9 cellular contexts compared by ENCODE assay signal in genomic region chr11:1825039-1825740, GRCh38. TPM values are rescaled to one million over a fixed set of nuclear protein-coding genes. Genes with fewer than 3 reads are reported as not detected.
DNase-seq lines count a peak whose midpoint lies in the region; ATAC-seq and TF ChIP-seq lines count a peak whose summit lies in the region.
"Had no signal": no experiment of that assay in that cellular context is flagged by ENCODE, and none has a peak within 500 bp of the region (broad histone marks: within the 10 kb centered on the region; RNA-seq: fewer than 3 reads in every experiment).

No MANE protein-coding gene starts in this region.

- no peak overlapping the region for H3K4me3 ChIP-seq in DND-41 (ENCODE audit: low read depth in 1 of 2, low read length in 2 of 2)
- peak overlapping the region in 1 of 2 experiments; percentile 43; a peak in 1 of 4 replicates for H3K4me3 ChIP-seq in SK-N-SH (ENCODE audit: low read depth in 2 of 2, low read length in 1 of 2)

- no peaks in the 10 kb centered on the region for H3K36me3 Mint-ChIP-seq in chondrocyte (ENCODE audit: low read depth)

- peak; percentile 16 for TF ChIP-seq CTCF in DND-41 (IDR thresholded peaks at IDR 0.05; ENCODE audit: borderline replicate concordance, extremely low read depth, low read length, poor library complexity, severe bottlenecking)
- peak; percentile 80 for TF ChIP-seq CTCF in chondrocyte (IDR thresholded peaks at IDR 0.05)
- TF ChIP-seq CTCF in SK-N-SH (IDR thresholded peaks at IDR 0.05) = no peak

- whole genome bisulfite sequencing in SK-N-SH (ENCODE audit: low lambda C conversion rate) = 76% methylated on average over 7 of the region's 26 CpGs

- CTCF ChIA-PET in SK-N-SH (lab: Yijun Ruan, JAX) = interaction anchor here (0.6 to 20.8 kb wide), 9 partner anchors 8 to 325 kb away, joined by 3 to 585 read pairs (median 4); partner anchors contain the start of genes IGF2 and SYT8

- H3K27ac ChIP-seq in DND-41 (ENCODE audit: low read length) (no peak overlapping the region), SK-N-SH (ENCODE audit: low read depth in 2 of 2, low read length in 1 of 2) (no peak overlapping the region)
- H3K27ac ChIP-seq: epithelial cell of prostate had no signal

- no peak overlapping the region for H3K4me3 Mint-ChIP-seq in chondrocyte (ENCODE audit: unreplicated experiment)

- ATAC-seq in DND-41 (ENCODE audit: insufficient read depth, low read depth) (no peak), GM19035 (IDR thresholded peaks at IDR 0.05; ENCODE audit: unreplicated experiment) (no peak)

- DNase-seq in DND-41 = no peak
- peak; percentile 50 for DNase-seq in LHCN-M2 (ENCODE audit: low read depth)
- DNase-seq in chondrocyte (ENCODE audit: low spot score) = peak; percentile 87
- DNase-seq in myocyte (ENCODE audit: low read depth) = peak; percentile 54
- no peak for DNase-seq in cortex of kidney (lab: John Stamatoyannopoulos, UW)
- DNase-seq in SK-N-SH = no peak
- no peak for DNase-seq in T-helper 1 cell

- H2AFZ ChIP-seq in DND-41 (ENCODE audit: low read depth, low read length) = no peak overlapping the region
- no peak overlapping the region for H2AFZ ChIP-seq in SK-N-SH (ENCODE audit: low read depth)

- H3K79me2 ChIP-seq in DND-41 (ENCODE audit: insufficient read depth, low read length) (no peaks in the 10 kb centered on the region), SK-N-SH (ENCODE audit: insufficient read depth) (no peaks in the 10 kb centered on the region)

- H3K27me3 Mint-ChIP-seq in chondrocyte (ENCODE audit: low read depth) = no peaks in the 10 kb centered on the region

- TF ChIP-seq RAD21 in SK-N-SH (IDR thresholded peaks at IDR 0.05; ENCODE audit: low read length) = no peak

- no peaks in the 10 kb centered on the region for H3K9me2 ChIP-seq in SK-N-SH

- 0 out of 2 replicates have a peak, but pooled peaks cover under 1% of the 10 kb centered on the region for H3K4me1 ChIP-seq in DND-41 (ENCODE audit: insufficient read depth, low read length)
- peaks cover 13 to 41% of the 10 kb centered on the region in 2 experiments; a peak in 3 of 4 replicates for H3K4me1 ChIP-seq in SK-N-SH (ENCODE audit: control insufficient read depth in 1 of 2, insufficient read depth in 2 of 2, low read depth in 1 of 2, low read length in 1 of 2)

- H3K27me3 ChIP-seq in DND-41 (ENCODE audit: insufficient read depth, low read length, poor library complexity) = no peaks in the 10 kb centered on the region
- no peaks in the 10 kb centered on the region for H3K27me3 ChIP-seq in SK-N-SH (ENCODE audit: insufficient read depth)

- H3K36me3 ChIP-seq in DND-41 (ENCODE audit: insufficient read depth, low read length) (no peaks in the 10 kb centered on the region), SK-N-SH (replicated peaks in 1 of 2; ENCODE audit: control insufficient read depth in 1 of 2, insufficient read depth in 2 of 2, low read length in 1 of 2) (no peaks in the 10 kb centered on the region)

- no peak overlapping the region for H3K27ac Mint-ChIP-seq in chondrocyte (ENCODE audit: unreplicated experiment)

- H3K4me1 Mint-ChIP-seq in chondrocyte (ENCODE audit: low read depth) = peaks cover 76% of the 10 kb centered on the region

- no peak overlapping the region for H3K4me2 ChIP-seq in DND-41 (ENCODE audit: insufficient read depth, low read length)
- no peak overlapping the region for H3K4me2 ChIP-seq in SK-N-SH

- no peaks in the 10 kb centered on the region for H3K9me3 Mint-ChIP-seq in chondrocyte (ENCODE audit: low read depth)

- no peak for TF ChIP-seq EP300 in SK-N-SH (IDR thresholded peaks at IDR 0.05; ENCODE audit: borderline replicate concordance in 1 of 2, low read depth in 1 of 2, low read length in 1 of 2)

- H3F3A ChIP-seq in SK-N-SH (replicated peaks; ENCODE audit: insufficient read depth) = peaks cover 3% of the 10 kb centered on the region

- H4K20me1 ChIP-seq in DND-41 (ENCODE audit: insufficient read depth, low read length) (no peaks in the 10 kb centered on the region), SK-N-SH (ENCODE audit: insufficient read depth) (no peaks in the 10 kb centered on the region)

- H3K9me3 ChIP-seq in DND-41 (ENCODE audit: insufficient read depth, low read length, severe bottlenecking) = no peaks in the 10 kb centered on the region
- H3K9me3 ChIP-seq in SK-N-SH = no peaks in the 10 kb centered on the region

- H3K9ac ChIP-seq in DND-41 (ENCODE audit: low read depth, low read length) = no peak overlapping the region
- H3K9ac ChIP-seq in SK-N-SH = no peak overlapping the region

- POLR2A ChIA-PET in SK-N-SH (lab: Yijun Ruan, JAX) = no interaction called here

TF ChIP-seq in SK-N-SH, 30 proteins besides CTCF, POLR2A, EP300 and RAD21:
- no peak for TF ChIP-seq TAF1 (IDR thresholded peaks at IDR 0.05; ENCODE audit: borderline replicate concordance, low read depth, low read length)
- no peak for TF ChIP-seq YY1 (IDR thresholded peaks at IDR 0.05; ENCODE audit: low read depth)
- TF ChIP-seq TCF12 (IDR thresholded peaks at IDR 0.05) = no peak
- TF ChIP-seq NFIC (IDR thresholded peaks at IDR 0.05; ENCODE audit: borderline replicate concordance) = no peak
- no peak for TF ChIP-seq NRF1 (IDR thresholded peaks at IDR 0.05; ENCODE audit: low read depth, low read length)
- TF ChIP-seq SIN3A (IDR thresholded peaks at IDR 0.05; ENCODE audit: borderline replicate concordance, low read depth, low read length) = no peak
- no peak for TF ChIP-seq REST (IDR thresholded peaks at IDR 0.05; ENCODE audit: low read depth, low read length)
- TF ChIP-seq RFX5 (IDR thresholded peaks at IDR 0.05; ENCODE audit: low read length) = no peak
- no peak for TF ChIP-seq TEAD4 (IDR thresholded peaks at IDR 0.05; ENCODE audit: borderline replicate concordance, insufficient read depth)
- no peak for TF ChIP-seq MEF2A (IDR thresholded peaks at IDR 0.05; ENCODE audit: borderline replicate concordance, low read depth)

RNA-seq across cellular contexts. Expression of gene SYT8, which starts 9.6 kb away (rescaled TPM):
- total RNA-seq in LHCN-M2 (2014; rRNA removed) (0.13 and 0.17 TPM in 2 replicates), chondrocyte (7.1 to 20.4 TPM (median 7.3 TPM) in 3 replicates), myocyte (0.59 and 2.8 TPM in 2 replicates)
- 0.18 TPM for polyA plus RNA-seq in LHCN-M2 (2012)
- 5.5 TPM for polyA plus RNA-seq in myocyte (2012)
- polyA plus RNA-seq in SK-N-SH (2012; rRNA removed) = not detected in 2 replicates
- polyA plus RNA-seq in SK-N-SH (2012; cell fraction: cytosol; rRNA removed) = not detected in 2 replicates
- polyA plus RNA-seq in SK-N-SH (2012; cell fraction: nucleus; rRNA removed) = 0.13 and 0.15 TPM in 2 replicates

RNA-seq across cellular contexts. Expression of gene TNNI2, which starts 13.6 kb away (rescaled TPM):
- total RNA-seq in LHCN-M2 (2014; rRNA removed) (0.29 TPM in 1 of 2 replicates, not detected in the other), chondrocyte (1.3 to 3.2 TPM (median 1.4 TPM) in 3 replicates), myocyte (429 and 432 TPM in 2 replicates)
- polyA plus RNA-seq in LHCN-M2 (2012) = 0.10 TPM
- 153 TPM for polyA plus RNA-seq in myocyte (2012)
- polyA plus RNA-seq in SK-N-SH (2012; rRNA removed) = not detected in 2 replicates
- 0.04 and 0.06 TPM in 2 replicates for polyA plus RNA-seq in SK-N-SH (2012; cell fraction: cytosol; rRNA removed)
- polyA plus RNA-seq in SK-N-SH (2012; cell fraction: nucleus; rRNA removed) = 0.14 and 0.26 TPM in 2 replicates

RNA-seq across cellular contexts. Expression of gene LSP1, which starts 27.7 kb away (rescaled TPM):
- 311 and 321 TPM in 2 replicates for total RNA-seq in LHCN-M2 (2014; rRNA removed)
- 84.6 TPM for polyA plus RNA-seq in LHCN-M2 (2012)
- 7.2 to 27.5 TPM (median 7.4 TPM) in 3 replicates for total RNA-seq in chondrocyte
- total RNA-seq in myocyte = 407 and 468 TPM in 2 replicates
- 192 TPM for polyA plus RNA-seq in myocyte (2012)
- polyA plus RNA-seq in SK-N-SH (2012; rRNA removed) = 0.34 and 0.38 TPM in 2 replicates
- 0.22 and 0.46 TPM in 2 replicates for polyA plus RNA-seq in SK-N-SH (2012; cell fraction: cytosol; rRNA removed)
- polyA plus RNA-seq in SK-N-SH (2012; cell fraction: nucleus; rRNA removed) = 0.19 and 0.54 TPM in 2 replicates

Comparison
In these comparisons a context has a peak if more than half of its experiments do, and no peak if none do; other contexts are left out.
1. DNase-seq: peak in LHCN-M2 (single experiment), chondrocyte (single experiment) and myocyte (single experiment); none in DND-41 (single experiment), cortex of kidney (single experiment), SK-N-SH (single experiment) and T-helper 1 cell (0 of 5).
2. RNA of gene TNNI2, which starts 13.6 kb away (total RNA-seq): 429 to 432 TPM in myocyte; 1.3 to 3.2 TPM in chondrocyte and 0.29 TPM in LHCN-M2; every median in the first group is over 100 times any median in the second.
3. RNA of gene LSP1, which starts 27.7 kb away (total RNA-seq): 407 to 468 TPM in myocyte and 311 to 321 TPM in LHCN-M2; 7.2 to 27.5 TPM in chondrocyte; every median in the first group is over 10 times any median in the second.